3 cellular contexts compared by ENCODE assay signal in genomic region chr3:159739166-159739565, GRCh38.
TF ChIP-seq lines count a peak whose summit lies in the region.

No MANE protein-coding gene starts in this region.

TF ChIP-seq in liver, 16 proteins besides CTCF, POLR2A, EP300 and RAD21 (continued from another document):
- peak; percentile 11 for TF ChIP-seq MAX (IDR thresholded peaks at IDR 0.05)
TF ChIP-seq in liver: peak in this region for 4.

TF ChIP-seq in HepG2, 621 proteins besides CTCF, POLR2A, EP300 and RAD21 (continued from another document):
- no peak for TF ChIP-seq HNF1B (CRISPR knock-in tag; IDR thresholded peaks at IDR 0.05)
- TF ChIP-seq HNF1A (IDR thresholded peaks at IDR 0.05; ENCODE audit: low read depth): no peak
- no peak for TF ChIP-seq HNF1A (CRISPR knock-in tag; IDR thresholded peaks at IDR 0.05; ENCODE audit: borderline replicate concordance)
- no peak for TF ChIP-seq ZNF691 (CRISPR knock-in tag; IDR thresholded peaks at IDR 0.05; ENCODE audit: borderline replicate concordance, low read depth)
- no peak for TF ChIP-seq ZHX1 (CRISPR knock-in tag; IDR thresholded peaks at IDR 0.05; ENCODE audit: low read depth)
- TF ChIP-seq ZNF414 (CRISPR knock-in tag; IDR thresholded peaks at IDR 0.05): no peak
- TF ChIP-seq RFX5 (IDR thresholded peaks at IDR 0.05; ENCODE audit: low read depth, low read length): no peak
- no peak for TF ChIP-seq SRSF4 (IDR thresholded peaks at IDR 0.05; ENCODE audit: low read depth, low read length, poor library complexity, severe bottlenecking)

TF ChIP-seq in GM23338, 12 proteins besides CTCF, POLR2A, EP300 and RAD21 (continued from another document):
- TF ChIP-seq REST (IDR thresholded peaks at IDR 0.05; ENCODE audit: unreplicated experiment) (no peak), ZNF462 (CRISPR knock-in tag; IDR thresholded peaks at IDR 0.05) (no peak), CREB1 (CRISPR knock-in tag; IDR thresholded peaks at IDR 0.05; ENCODE audit: low read depth) (no peak), ETS1 (IDR thresholded peaks at IDR 0.05) (no peak)
